10 cellular contexts compared by ENCODE assay signal in the genomic region with DNA sequence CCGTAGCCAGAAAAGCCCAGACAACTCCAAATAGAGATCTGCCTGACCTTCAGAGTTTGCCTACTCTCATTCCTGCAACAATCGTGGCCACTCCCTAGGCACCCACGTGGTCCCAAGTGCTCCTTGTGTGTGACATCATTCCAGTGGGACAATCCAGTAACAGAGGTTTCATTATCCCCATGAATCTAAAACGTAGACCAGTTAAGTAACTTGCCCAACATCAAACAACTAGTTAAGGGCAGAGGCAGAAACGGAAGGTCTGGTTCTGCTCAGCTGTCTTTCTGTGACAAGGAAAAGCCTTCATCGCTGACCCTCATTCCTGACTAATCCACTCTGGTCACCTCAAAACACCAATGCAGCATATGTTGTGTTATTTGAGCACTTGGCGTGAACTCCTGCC.
DNase-seq lines count a peak whose midpoint lies in the region; ATAC-seq lines count a peak whose summit lies in the region.
"Had no signal": no experiment of that assay in that cellular context is flagged by ENCODE, and none has a peak within 500 bp of the region (broad histone marks: within the 10 kb centered on the region; RNA-seq: fewer than 3 reads in every experiment).

No MANE protein-coding gene starts in this region.

- ATAC-seq in esophagus mucosa (peak; percentile 73), HG02852 (IDR thresholded peaks at IDR 0.05; ENCODE audit: unreplicated experiment) (no peak), GM19467 (IDR thresholded peaks at IDR 0.05; ENCODE audit: unreplicated experiment) (no peak)

- DNase-seq in AG08395 (ENCODE audit: low spot score) = peak; percentile 40
- peak; percentile 79 for DNase-seq in NCI-H2029 treated with DMSO at 0.1 percent for 48 hours (lab: John Stamatoyannopoulos, UW)
- peak; percentile 53 for DNase-seq in mucosa of gallbladder (ENCODE audit: low spot score)
- DNase-seq in activated T-cell treated with anti-CD3 and anti-CD28 coated beads, Interleukin-2, amount 50 U/mL, for 1 hour = no peak
- no peak for DNase-seq in RKO (ENCODE audit: low spot score)
- DNase-seq: activated CD4-positive, alpha-beta memory T cell treated with anti-CD3 and anti-CD28 coated beads, Interleukin-2, amount 10 ng/mL, durations not matched to agents 7 days and 5 days; NCI-H1092 treated with DMSO at 0.1 percent for 48 hours had no signal

Comparison
In these comparisons a context has a peak if more than half of its experiments do, and no peak if none do; other contexts are left out.
1. DNase-seq: peak in AG08395 (single experiment), NCI-H2029 treated with DMSO at 0.1 percent for 48 hours (single experiment) and mucosa of gallbladder (single experiment); none in activated T-cell treated with anti-CD3 and anti-CD28 coated beads, Interleukin-2, amount 50 U/mL, for 1 hour (single experiment) and RKO (single experiment).